14 cellular contexts compared by ENCODE assay signal in the genomic region with DNA sequence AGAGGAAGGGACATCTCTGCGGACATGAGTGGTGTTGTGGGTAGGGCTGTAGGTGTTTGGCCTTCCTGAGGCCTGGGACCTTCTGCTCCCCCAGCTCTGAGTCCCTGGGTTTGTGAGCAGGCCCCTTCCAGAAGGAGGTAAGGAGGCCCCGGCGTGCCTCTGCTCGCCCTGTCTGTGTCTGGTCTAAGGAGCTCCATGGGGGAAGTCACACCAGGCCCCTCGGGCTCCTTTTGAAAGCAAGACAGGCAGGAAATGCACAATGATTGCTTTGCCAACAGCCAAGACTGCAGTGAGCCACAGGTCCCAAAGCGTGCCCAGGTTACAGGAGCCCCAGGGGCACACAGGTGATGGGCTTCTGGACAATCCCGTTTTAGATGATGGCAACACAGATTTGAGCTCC.
DNase-seq lines count a peak whose midpoint lies in the region; ATAC-seq, FAIRE-seq and TF ChIP-seq lines count a peak whose summit lies in the region.
"Had no signal": no experiment of that assay in that cellular context is flagged by ENCODE, and none has a peak within 500 bp of the region (broad histone marks: within the 10 kb centered on the region; RNA-seq: fewer than 3 reads in every experiment).

No MANE protein-coding gene starts in this region.

- H3K18ac ChIP-seq in mesenchymal stem cell (ENCODE audit: low read depth in 1 of 2, low read length in 2 of 2), result no peak overlapping the region

- 73 to 84% (median 80%) methylated on average over 7 of the region's 7 CpGs for WGBS in small intestine, 3 donors
- WGBS in mesenchymal stem cell, result 97% methylated on average over 7 of the region's 7 CpGs

- H3K27me3 ChIP-seq in CD4-positive, CD25-positive, alpha-beta regulatory T cell (ENCODE audit: control insufficient read depth, insufficient read depth, low read length), result no peaks in the 10 kb centered on the region
- H3K27me3 ChIP-seq in left ventricle myocardium inferior (ENCODE audit: low read depth) (no peaks in the 10 kb centered on the region), small intestine (ENCODE audit: control insufficient read depth in 2 of 2, insufficient read depth in 2 of 2, low read length in 2 of 2) (no peaks in the 10 kb centered on the region), mesenchymal stem cell (ENCODE audit: control insufficient read depth in 1 of 2, insufficient read depth in 1 of 2, low read length in 2 of 2) (no peaks in the 10 kb centered on the region)
- H3K27me3 ChIP-seq: left lung had no signal

- H3K27ac Mint-ChIP-seq in CD4-positive, CD25-positive, alpha-beta regulatory T cell, result peak overlapping the region; percentile 23 to 62 (median 56)
- H3K27ac Mint-ChIP-seq in activated B cell treated with CpG ODN at 0.5 μM for 24 hours, result peak overlapping the region; percentile 66
- H3K27ac Mint-ChIP-seq: activated naive CD8-positive, alpha-beta T cell treated with anti-CD3 and anti-CD28 coated beads, Interleukin-2, amount 10 ng/mL, durations not matched to agents 7 days and 5 days had no signal

- no peak overlapping the region for H2AFZ ChIP-seq in mesenchymal stem cell (ENCODE audit: low read depth, low read length)

- no peak overlapping the region for H3K4ac ChIP-seq in mesenchymal stem cell (ENCODE audit: low read depth in 1 of 2, low read length in 2 of 2)

- FAIRE-seq in small intestine (lab: Jason Lieb, UNC), result no peak

- no peak for DNase-seq in CD4-positive, CD25-positive, alpha-beta regulatory T cell
- DNase-seq in activated B cell treated with CpG ODN at 0.5 μM for 24 hours (no peak), left ventricle myocardium inferior (no peak), small intestine (no peak), ACHN (no peak), OCI-M1 (lab: John Stamatoyannopoulos, UW) (no peak), mesenchymal stem cell (no peak)
- no peak for DNase-seq in stimulated activated CD4-positive, alpha-beta T cell treated with anti-CD3 and anti-CD28 coated beads, Interleukin-12 subunit alpha, Interleukin-12 subunit beta, amount 100 ng/mL, for 4 hours
- DNase-seq: activated naive CD8-positive, alpha-beta T cell treated with anti-CD3 and anti-CD28 coated beads, Interleukin-2, amount 10 ng/mL, durations not matched to agents 7 days and 5 days; GF-D8; HCEC 1CT; NCI-H345 had no signal

- in situ Hi-C loops in ACHN (cut with HindIII; ENCODE audit: low pct_ligation_motif_present, low pct_unique_long_range_greater_than_20kb, low sequenced_read_pairs), result no loop called here

- no peak overlapping the region for H2BK15ac ChIP-seq in mesenchymal stem cell (ENCODE audit: low read depth, poor library complexity, severe bottlenecking)

- peak overlapping the region; percentile 27 for H3K27ac ChIP-seq in CD4-positive, CD25-positive, alpha-beta regulatory T cell (ENCODE audit: insufficient read depth, low read length, poor library complexity, severe bottlenecking)
- H3K27ac ChIP-seq in left ventricle myocardium inferior (replicated peaks) (peak overlapping the region; percentile 86), small intestine (ENCODE audit: low read depth in 1 of 2, low read length in 1 of 2) (peak overlapping the region; percentile 27 to 40), mesenchymal stem cell (ENCODE audit: low read length, poor library complexity, severe bottlenecking) (no peak overlapping the region)

- ATAC-seq in CD4-positive, CD25-positive, alpha-beta regulatory T cell (ENCODE audit: low read depth in 2 of 2), result no peak
- no peak for ATAC-seq in activated B cell treated with CpG ODN at 0.5 μM for 24 hours (ENCODE audit: low read depth)

- intact Hi-C loops in activated B cell treated with CpG ODN at 0.5 μM for 24 hours (cut with micrococcal nuclease) (loop anchor here (1.0 to 5.0 kb wide), 2 partner anchors 12 to 33 kb away; no protein-coding TSS in a partner anchor), left ventricle myocardium inferior (cut with micrococcal nuclease) (no loop called here)

- peak overlapping the region in 2 of 4 donors; percentile 4 to 80 for H3K4me3 Mint-ChIP-seq in CD4-positive, CD25-positive, alpha-beta regulatory T cell
- H3K4me3 Mint-ChIP-seq in activated B cell treated with CpG ODN at 0.5 μM for 24 hours, result no peak overlapping the region
- H3K4me3 Mint-ChIP-seq: activated naive CD8-positive, alpha-beta T cell treated with anti-CD3 and anti-CD28 coated beads, Interleukin-2, amount 10 ng/mL, durations not matched to agents 7 days and 5 days had no signal

- H3K36me3 Mint-ChIP-seq in CD4-positive, CD25-positive, alpha-beta regulatory T cell, result peaks cover 23% of the 10 kb centered on the region
- H3K36me3 Mint-ChIP-seq in activated B cell treated with CpG ODN at 0.5 μM for 24 hours (ENCODE audit: low read depth), result peaks cover 44% of the 10 kb centered on the region
- H3K36me3 Mint-ChIP-seq: activated naive CD8-positive, alpha-beta T cell treated with anti-CD3 and anti-CD28 coated beads, Interleukin-2, amount 10 ng/mL, durations not matched to agents 7 days and 5 days had no signal

- no peak overlapping the region for H3K23ac ChIP-seq in mesenchymal stem cell (ENCODE audit: low read length in 2 of 2)

- no peak overlapping the region for H2AK5ac ChIP-seq in mesenchymal stem cell (ENCODE audit: low read length, severe bottlenecking)

- CTCF ChIA-PET in activated B cell treated with CpG ODN at 0.5 μM for 24 hours (lab: Charles Lee), result no interaction called here

- H3K4me3 ChIP-seq in CD4-positive, CD25-positive, alpha-beta regulatory T cell (ENCODE audit: low read depth, low read length), result no peak overlapping the region
- H3K4me3 ChIP-seq in left ventricle myocardium inferior (no peak overlapping the region), small intestine (ENCODE audit: low read depth in 1 of 2, low read length in 2 of 2) (no peak overlapping the region), mesenchymal stem cell (ENCODE audit: insufficient read depth in 1 of 2, low read depth in 1 of 2, low read length in 2 of 2) (no peak overlapping the region)
- H3K4me3 ChIP-seq: coronary artery, left lung had no signal

- H3K79me1 ChIP-seq in mesenchymal stem cell (replicated peaks; ENCODE audit: low read length, poor library complexity, severe bottlenecking), result peaks cover 46% of the 10 kb centered on the region

- H3K9me3 Mint-ChIP-seq in CD4-positive, CD25-positive, alpha-beta regulatory T cell, result no peaks in the 10 kb centered on the region
- H3K9me3 Mint-ChIP-seq in activated B cell treated with CpG ODN at 0.5 μM for 24 hours, result no peaks in the 10 kb centered on the region
- H3K9me3 Mint-ChIP-seq: activated naive CD8-positive, alpha-beta T cell treated with anti-CD3 and anti-CD28 coated beads, Interleukin-2, amount 10 ng/mL, durations not matched to agents 7 days and 5 days had no signal

- no peak overlapping the region for H2BK120ac ChIP-seq in mesenchymal stem cell (ENCODE audit: low read depth, low read length)

- H3K9me3 ChIP-seq in CD4-positive, CD25-positive, alpha-beta regulatory T cell (ENCODE audit: control insufficient read depth in 2 of 2, low read length in 2 of 2), result no peaks in the 10 kb centered on the region
- H3K9me3 ChIP-seq in left ventricle myocardium inferior (replicated peaks) (no peaks in the 10 kb centered on the region), small intestine (ENCODE audit: control insufficient read depth, low read depth) (no peaks in the 10 kb centered on the region), mesenchymal stem cell (ENCODE audit: control insufficient read depth, low read length) (no peaks in the 10 kb centered on the region)
- H3K9me3 ChIP-seq: left lung had no signal

- TF ChIP-seq CTCF in activated B cell treated with CpG ODN at 0.5 μM for 24 hours (IDR thresholded peaks at IDR 0.05) (no peak), left ventricle myocardium inferior (IDR thresholded peaks at IDR 0.05; ENCODE audit: borderline replicate concordance) (no peak)

- H3K36me3 ChIP-seq in CD4-positive, CD25-positive, alpha-beta regulatory T cell (ENCODE audit: control insufficient read depth, insufficient read depth, low read length), result peaks cover 7% of the 10 kb centered on the region
- H3K36me3 ChIP-seq in left ventricle myocardium inferior (no peaks in the 10 kb centered on the region), small intestine (ENCODE audit: control insufficient read depth in 2 of 2, insufficient read depth in 2 of 2, low read length in 2 of 2) (peaks cover 0 to 2% of the 10 kb centered on the region in 2 donors), mesenchymal stem cell (ENCODE audit: control insufficient read depth in 1 of 2, insufficient read depth in 2 of 2, low read depth in 1 of 2, low read length in 2 of 2) (peaks cover 4 to 24% of the 10 kb centered on the region in 2 experiments)

- no peak overlapping the region for H2BK5ac ChIP-seq in mesenchymal stem cell (ENCODE audit: low read depth, low read length, poor library complexity, severe bottlenecking)

- POLR2A ChIA-PET in activated B cell treated with CpG ODN at 0.5 μM for 24 hours (lab: Charles Lee), result interaction anchor here (1.0 to 1.6 kb wide), 4 partner anchors 12 to 64 kb away, joined by 3 to 6 read pairs (median 4); no protein-coding TSS in a partner anchor

- peaks cover 21 to 93% (median 63%) of the 10 kb centered on the region in 4 donors for H3K4me1 Mint-ChIP-seq in CD4-positive, CD25-positive, alpha-beta regulatory T cell
- H3K4me1 Mint-ChIP-seq in activated B cell treated with CpG ODN at 0.5 μM for 24 hours, result peaks cover 93% of the 10 kb centered on the region

- H3K14ac ChIP-seq in mesenchymal stem cell (ENCODE audit: low read length in 2 of 2), result no peak overlapping the region

- peaks cover 89% of the 10 kb centered on the region for H3K4me1 ChIP-seq in CD4-positive, CD25-positive, alpha-beta regulatory T cell (ENCODE audit: control insufficient read depth, insufficient read depth, low read length, poor library complexity, severe bottlenecking)
- H3K4me1 ChIP-seq in left ventricle myocardium inferior (peaks cover 94% of the 10 kb centered on the region), small intestine (ENCODE audit: control insufficient read depth in 2 of 2, insufficient read depth in 1 of 2, low read depth in 1 of 2, low read length in 1 of 2) (peaks cover 3 to 22% of the 10 kb centered on the region in 2 donors), mesenchymal stem cell (ENCODE audit: control insufficient read depth, insufficient read depth, low read depth, low read length) (peaks cover 12% of the 10 kb centered on the region)

- no peak overlapping the region for H3K9ac ChIP-seq in mesenchymal stem cell (ENCODE audit: low read length)

- no peak overlapping the region for H2BK12ac ChIP-seq in mesenchymal stem cell (ENCODE audit: low read length in 2 of 2)

- no peaks in the 10 kb centered on the region for H3K27me3 Mint-ChIP-seq in CD4-positive, CD25-positive, alpha-beta regulatory T cell
- no peaks in the 10 kb centered on the region for H3K27me3 Mint-ChIP-seq in activated B cell treated with CpG ODN at 0.5 μM for 24 hours

- H4K8ac ChIP-seq in mesenchymal stem cell (ENCODE audit: low read length), result no peak overlapping the region

- H3K4me2 ChIP-seq in mesenchymal stem cell (ENCODE audit: low read length, poor library complexity, severe bottlenecking), result no peak overlapping the region

- H4K91ac ChIP-seq in mesenchymal stem cell (ENCODE audit: low read length), result no peak overlapping the region
